Comparison of ENCODE assay signal across 7 cellular contexts in genomic region chr9:5316406-5316805, GRCh38. TPM values are rescaled to one million over a fixed set of nuclear protein-coding genes. Genes with fewer than 3 reads are reported as not detected.
"Had no signal": no experiment of that assay in that cellular context is flagged by ENCODE, and none has a peak within 500 bp of the region (broad histone marks: within the 10 kb centered on the region; RNA-seq: fewer than 3 reads in every experiment).

No MANE protein-coding gene starts in this region.

RNA-seq across cellular contexts. Expression of gene RLN2, which starts 11.9 kb away (rescaled TPM):
- total RNA-seq: PC-3, Right ventricle myocardium inferior, Right ventricle myocardium superior, SJCRH30, SJSA1, SK-MEL-5 had no signal

RNA-seq across cellular contexts. Expression of gene RLN1, which starts 23.3 kb away (rescaled TPM):
- total RNA-seq: PC-3, Peyer's patch, SJCRH30, SJSA1, SK-MEL-5 had no signal
